ENCODE assay signal across 11 cellular contexts in the genomic region with DNA sequence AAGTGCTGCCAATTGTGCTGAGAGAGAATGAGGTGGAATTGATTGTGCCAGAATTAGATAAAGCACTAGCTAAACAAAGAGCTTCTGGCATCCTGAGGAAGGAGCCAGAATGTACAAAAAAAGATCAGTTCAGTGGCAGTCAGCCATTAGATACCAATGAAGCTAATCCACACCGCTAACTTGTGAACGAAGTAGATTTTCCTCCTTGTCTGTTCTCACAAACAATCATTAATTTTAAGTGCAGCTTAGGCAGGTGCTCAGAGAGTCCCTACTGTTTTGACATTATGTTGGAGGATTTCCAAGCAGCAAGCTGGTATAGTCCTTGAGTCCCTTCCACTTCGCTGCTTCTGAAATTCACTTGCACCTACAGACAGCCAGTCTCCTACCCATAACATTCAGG.
DNase-seq lines count a peak whose midpoint lies in the region; ATAC-seq and TF ChIP-seq lines count a peak whose summit lies in the region.
"Had no signal": no experiment of that assay in that cellular context is flagged by ENCODE, and none has a peak within 500 bp of the region (broad histone marks: within the 10 kb centered on the region; RNA-seq: fewer than 3 reads in every experiment).

No MANE protein-coding gene starts in this region.

- no peak overlapping the region for H3K4me3 Mint-ChIP-seq in nephron progenitor cell
- H3K4me3 Mint-ChIP-seq: activated naive CD4-positive, alpha-beta T cell treated with anti-CD3 and anti-CD28 coated beads, Interleukin-2, amount 50 U/mL, for 24 hours; immature natural killer cell had no signal

- no peaks in the 10 kb centered on the region for H3K79me2 ChIP-seq in smooth muscle cell (ENCODE audit: low read depth)

- no peak for ATAC-seq in HG03439 (IDR thresholded peaks at IDR 0.05; ENCODE audit: unreplicated experiment)

- H3K4me1 ChIP-seq in smooth muscle cell (ENCODE audit: low read depth): peaks cover 7% of the 10 kb centered on the region
- no peaks in the 10 kb centered on the region for H3K4me1 ChIP-seq in vagina

- no peak overlapping the region for H2AFZ ChIP-seq in smooth muscle cell (ENCODE audit: low read depth)

- H3K36me3 ChIP-seq in smooth muscle cell (ENCODE audit: low read depth): no peaks in the 10 kb centered on the region
- no peaks in the 10 kb centered on the region for H3K36me3 ChIP-seq in vagina
- H3K36me3 ChIP-seq: cardiac muscle cell had no signal

- H3K4me2 ChIP-seq in smooth muscle cell: no peak overlapping the region

- DNase-seq in DMS 273 treated with DMSO at 0.1 percent for 48 hours (lab: John Stamatoyannopoulos, UW): peak; percentile 87
- peak; percentile 71 for DNase-seq in NCI-H1417 treated with DMSO at 0.1 percent for 48 hours (lab: John Stamatoyannopoulos, UW)
- peak; percentile 50 for DNase-seq in NCI-H510A (lab: John Stamatoyannopoulos, UW)
- DNase-seq in fibroblast of the aortic adventitia (ENCODE audit: low read depth): peak; percentile 27
- no peak for DNase-seq in smooth muscle cell (lab: John Stamatoyannopoulos, UW; ENCODE audit: unreplicated experiment)
- no peak for DNase-seq in vagina (ENCODE audit: extremely low spot score in 2 of 2)
- no peak for DNase-seq in nephron progenitor cell
- DNase-seq: immature natural killer cell had no signal

- H4K20me1 ChIP-seq in smooth muscle cell (ENCODE audit: low read depth): no peaks in the 10 kb centered on the region

- no peaks in the 10 kb centered on the region for H3F3A ChIP-seq in smooth muscle cell (ENCODE audit: low read depth)

- no peaks in the 10 kb centered on the region for H3K27me3 ChIP-seq in smooth muscle cell (ENCODE audit: low read depth)
- no peaks in the 10 kb centered on the region for H3K27me3 ChIP-seq in vagina
- H3K27me3 ChIP-seq: cardiac muscle cell had no signal

- no peak overlapping the region for H3K27ac ChIP-seq in smooth muscle cell (ENCODE audit: low read depth)
- no peak overlapping the region for H3K27ac ChIP-seq in vagina
- H3K27ac ChIP-seq: cardiac muscle cell had no signal

- H3K36me3 Mint-ChIP-seq in nephron progenitor cell (ENCODE audit: low read depth): no peaks in the 10 kb centered on the region
- H3K36me3 Mint-ChIP-seq: activated naive CD4-positive, alpha-beta T cell treated with anti-CD3 and anti-CD28 coated beads, Interleukin-2, amount 50 U/mL, for 24 hours had no signal

- peaks cover 3% of the 10 kb centered on the region for H3K27me3 Mint-ChIP-seq in nephron progenitor cell (ENCODE audit: low read depth, poor library complexity)
- H3K27me3 Mint-ChIP-seq: activated naive CD4-positive, alpha-beta T cell treated with anti-CD3 and anti-CD28 coated beads, Interleukin-2, amount 50 U/mL, for 24 hours had no signal

- H3K4me3 ChIP-seq in fibroblast of the aortic adventitia (ENCODE audit: low read depth, low read length): no peak overlapping the region
- no peak overlapping the region for H3K4me3 ChIP-seq in smooth muscle cell
- H3K4me3 ChIP-seq in vagina: no peak overlapping the region
- H3K4me3 ChIP-seq: cardiac muscle cell had no signal

- no peaks in the 10 kb centered on the region for H3K4me1 Mint-ChIP-seq in nephron progenitor cell
- H3K4me1 Mint-ChIP-seq: activated naive CD4-positive, alpha-beta T cell treated with anti-CD3 and anti-CD28 coated beads, Interleukin-2, amount 50 U/mL, for 24 hours; immature natural killer cell had no signal

- TF ChIP-seq CTCF in fibroblast of the aortic adventitia (IDR thresholded peaks at IDR 0.05; ENCODE audit: insufficient read depth, low read length) (no peak), smooth muscle cell (IDR thresholded peaks at IDR 0.05; ENCODE audit: borderline replicate concordance, insufficient read depth, poor library complexity, severe bottlenecking) (no peak), vagina (IDR thresholded peaks at IDR 0.05) (no peak), nephron progenitor cell (IDR thresholded peaks at IDR 0.05) (no peak)

- no peaks in the 10 kb centered on the region for H3K9me3 ChIP-seq in smooth muscle cell (replicated peaks; ENCODE audit: low read depth)
- no peaks in the 10 kb centered on the region for H3K9me3 ChIP-seq in vagina

- no peaks in the 10 kb centered on the region for H3K9me3 Mint-ChIP-seq in nephron progenitor cell

- no peak for TF ChIP-seq POLR2A in vagina (IDR thresholded peaks at IDR 0.05)

- no peak overlapping the region for H3K9ac ChIP-seq in smooth muscle cell (ENCODE audit: low read depth)

- intact Hi-C loops in vagina (cut with DNase I): no loop called here

- H3K27ac Mint-ChIP-seq in nephron progenitor cell: no peak overlapping the region
- H3K27ac Mint-ChIP-seq: activated naive CD4-positive, alpha-beta T cell treated with anti-CD3 and anti-CD28 coated beads, Interleukin-2, amount 50 U/mL, for 24 hours; immature natural killer cell had no signal

- WGBS in smooth muscle cell (ENCODE audit: low lambda C conversion rate): 89% methylated on average over 3 of the region's 3 CpGs

Comparison
In these comparisons a context has a peak if more than half of its experiments do, and no peak if none do; other contexts are left out.
1. DNase-seq: peak in DMS 273 treated with DMSO at 0.1 percent for 48 hours (single experiment), NCI-H1417 treated with DMSO at 0.1 percent for 48 hours (single experiment), NCI-H510A (single experiment) and fibroblast of the aortic adventitia (single experiment); none in smooth muscle cell (single experiment), vagina (0 of 2) and nephron progenitor cell (single experiment).